In genomic region chr2:126902152-126902835, GRCh38 we compare ENCODE assay signal across 21 cellular contexts. TPM values are rescaled to one million over a fixed set of nuclear protein-coding genes. Genes with fewer than 3 reads are reported as not detected.
DNase-seq lines count a peak whose midpoint lies in the region; ATAC-seq and TF ChIP-seq lines count a peak whose summit lies in the region.
"Had no signal": no experiment of that assay in that cellular context is flagged by ENCODE, and none has a peak within 500 bp of the region (broad histone marks: within the 10 kb centered on the region; RNA-seq: fewer than 3 reads in every experiment).

No MANE protein-coding gene starts in this region.

- H3K4me1 Mint-ChIP-seq in activated CD8-positive, alpha-beta memory T cell treated with anti-CD3 and anti-CD28 coated beads, Interleukin-2, amount 10 ng/mL, durations not matched to agents 7 days and 5 days: no peaks in the 10 kb centered on the region
- H3K4me1 Mint-ChIP-seq in endodermal cell: no peaks in the 10 kb centered on the region

- no peak overlapping the region for H3K4me3 ChIP-seq in Peyer's patch
- H3K4me3 ChIP-seq in endodermal cell (ENCODE audit: low read length): no peak overlapping the region
- H3K4me3 ChIP-seq: MG63 had no signal

- CTCF ChIA-PET in activated CD8-positive, alpha-beta memory T cell treated with anti-CD3 and anti-CD28 coated beads, Interleukin-2, amount 10 ng/mL, durations not matched to agents 7 days and 5 days (lab: Charles Lee): no interaction called here

- H3K27me3 Mint-ChIP-seq in activated CD8-positive, alpha-beta memory T cell treated with anti-CD3 and anti-CD28 coated beads, Interleukin-2, amount 10 ng/mL, durations not matched to agents 7 days and 5 days: peaks cover 2% of the 10 kb centered on the region
- peaks cover 3% of the 10 kb centered on the region for H3K27me3 Mint-ChIP-seq in endodermal cell (ENCODE audit: insufficient read depth)

- H3K9ac ChIP-seq in endodermal cell (ENCODE audit: extremely low read depth, low read length, poor library complexity, severe bottlenecking): no peak overlapping the region

- peak; percentile 28 for DNase-seq in activated CD8-positive, alpha-beta memory T cell treated with anti-CD3 and anti-CD28 coated beads for 24 hours
- DNase-seq in activated CD8-positive, alpha-beta memory T cell treated with anti-CD3 and anti-CD28 coated beads, Interleukin-2, amount 10 ng/mL, durations not matched to agents 7 days and 5 days: no peak
- peak in 2 of 3 donors; percentile 4 to 15 for DNase-seq in Peyer's patch
- DNase-seq in endodermal cell: peak; percentile 24
- peak; percentile 27 for DNase-seq in sciatic nerve (ENCODE audit: low spot score)
- no peak for DNase-seq in stimulated activated CD4-positive, alpha-beta T cell treated with anti-CD3 and anti-CD28 coated beads, Interleukin-1b, Interleukin-23, amount 100 ng/mL, for 48 hours
- DNase-seq: KG1, MG63, NCI-H1092 treated with DMSO at 0.1 percent for 48 hours, NCI-H1694 treated with DMSO at 0.1 percent for 48 hours, NCI-H2227 treated with DMSO at 0.1 percent for 48 hours, NCI-H774, SHP77 had no signal

- no peak overlapping the region for H3K27ac Mint-ChIP-seq in activated CD8-positive, alpha-beta memory T cell treated with anti-CD3 and anti-CD28 coated beads, Interleukin-2, amount 10 ng/mL, durations not matched to agents 7 days and 5 days
- no peak overlapping the region for H3K27ac Mint-ChIP-seq in endodermal cell
- H3K27ac Mint-ChIP-seq: CD8-positive, alpha-beta T cell had no signal

- no peak for TF ChIP-seq POLR2A in Peyer's patch (IDR thresholded peaks at IDR 0.05)

- 67 to 90% methylated on average over 1 to 7 of the region's 7 CpGs for whole genome bisulfite sequencing in endodermal cell (ENCODE audit: insufficient coverage in 1 of 2, insufficient read length in 1 of 2), 2 experiments

- no peak for ATAC-seq in activated CD8-positive, alpha-beta memory T cell treated with anti-CD3 and anti-CD28 coated beads, Interleukin-2, amount 10 ng/mL, durations not matched to agents 7 days and 5 days
- ATAC-seq in sciatic nerve (no peak), GM18868 (IDR thresholded peaks at IDR 0.05; ENCODE audit: unreplicated experiment) (no peak)
- ATAC-seq: CD8-positive, alpha-beta T cell; Panc1; SK-N-SH treated with all-trans-retinoic acid at 6 μM for 48 hours had no signal

- no peak overlapping the region for H3K27ac ChIP-seq in Peyer's patch
- no peak overlapping the region for H3K27ac ChIP-seq in endodermal cell (ENCODE audit: low read depth, low read length)

- no peaks in the 10 kb centered on the region for H3K36me3 ChIP-seq in Peyer's patch
- H3K36me3 ChIP-seq in endodermal cell (ENCODE audit: control insufficient read depth, insufficient read depth, low read length): no peaks in the 10 kb centered on the region
- H3K36me3 ChIP-seq: MG63 had no signal

- no peaks in the 10 kb centered on the region for H3K9me3 Mint-ChIP-seq in activated CD8-positive, alpha-beta memory T cell treated with anti-CD3 and anti-CD28 coated beads, Interleukin-2, amount 10 ng/mL, durations not matched to agents 7 days and 5 days (ENCODE audit: low read depth)
- H3K9me3 Mint-ChIP-seq in endodermal cell: peaks cover 13% of the 10 kb centered on the region

- H3K9me3 ChIP-seq in Peyer's patch (no peaks in the 10 kb centered on the region), endodermal cell (ENCODE audit: control insufficient read depth, low read length) (peaks cover 10% of the 10 kb centered on the region)

- TF ChIP-seq CTCF in Peyer's patch (IDR thresholded peaks at IDR 0.05) (no peak), endodermal cell (conservative IDR thresholded peaks at IDR 0.05) (no peak)

- no peaks in the 10 kb centered on the region for H3K36me3 Mint-ChIP-seq in activated CD8-positive, alpha-beta memory T cell treated with anti-CD3 and anti-CD28 coated beads, Interleukin-2, amount 10 ng/mL, durations not matched to agents 7 days and 5 days
- no peaks in the 10 kb centered on the region for H3K36me3 Mint-ChIP-seq in endodermal cell (ENCODE audit: low read depth)
- H3K36me3 Mint-ChIP-seq: CD8-positive, alpha-beta T cell had no signal

- H3K4me1 ChIP-seq in Peyer's patch (no peaks in the 10 kb centered on the region), endodermal cell (ENCODE audit: control insufficient read depth, insufficient read depth, low read length) (no peaks in the 10 kb centered on the region)

- H3K4me3 Mint-ChIP-seq in activated CD8-positive, alpha-beta memory T cell treated with anti-CD3 and anti-CD28 coated beads, Interleukin-2, amount 10 ng/mL, durations not matched to agents 7 days and 5 days: no peak overlapping the region
- H3K4me3 Mint-ChIP-seq in endodermal cell: no peak overlapping the region
- H3K4me3 Mint-ChIP-seq: CD8-positive, alpha-beta T cell had no signal

- H3K27me3 ChIP-seq in Peyer's patch: no peaks in the 10 kb centered on the region
- no peaks in the 10 kb centered on the region for H3K27me3 ChIP-seq in endodermal cell (ENCODE audit: control insufficient read depth, insufficient read depth, low read length, poor library complexity, severe bottlenecking)
- H3K27me3 ChIP-seq: MG63 had no signal

- intact Hi-C loops in sciatic nerve (cut with DNase I): no loop called here

RNA-seq across cellular contexts. Expression of gene TEX51, which starts 3.6 kb away (rescaled TPM):
- not detected for total RNA-seq in activated CD8-positive, alpha-beta memory T cell treated with anti-CD3 and anti-CD28 coated beads, Interleukin-2, amount 10 ng/mL, durations not matched to agents 7 days and 5 days
- total RNA-seq in Peyer's patch (not detected), endodermal cell (not detected), sciatic nerve (not detected)
- not detected for polyA plus RNA-seq in endodermal cell (2013, experiment 1 of 2)
- not detected for polyA plus RNA-seq in endodermal cell (2013, experiment 2 of 2)
- total RNA-seq: CD8-positive, alpha-beta T cell; Daoy; H4 had no signal
- polyA plus RNA-seq: AG04450, BJ had no signal

Comparison
In these comparisons a context has a peak if more than half of its experiments do, and no peak if none do; other contexts are left out.
1. DNase-seq: peak in activated CD8-positive, alpha-beta memory T cell treated with anti-CD3 and anti-CD28 coated beads for 24 hours (single experiment), Peyer's patch (2 of 3), endodermal cell (single experiment) and sciatic nerve (single experiment); none in activated CD8-positive, alpha-beta memory T cell treated with anti-CD3 and anti-CD28 coated beads, Interleukin-2, amount 10 ng/mL, durations not matched to agents 7 days and 5 days (single experiment) and stimulated activated CD4-positive, alpha-beta T cell treated with anti-CD3 and anti-CD28 coated beads, Interleukin-1b, Interleukin-23, amount 100 ng/mL, for 48 hours (single experiment).